Comparison of ENCODE assay signal across 1 cellular context in genomic region chr5:176697267-176697928, GRCh38.
TF ChIP-seq lines count a peak whose summit lies in the region.

No MANE protein-coding gene starts in this region.

TF ChIP-seq in SK-N-SH, 30 proteins besides CTCF, POLR2A, EP300 and RAD21 (continued from another document):
- TF ChIP-seq ZBTB33 (IDR thresholded peaks at IDR 0.05; ENCODE audit: borderline replicate concordance, low read depth) = no peak
- TF ChIP-seq POLR2AphosphoS5 (IDR thresholded peaks at IDR 0.05; ENCODE audit: low read depth, low read length) = no peak
